In genomic region chr2:241701405-241702154, GRCh38 we compare ENCODE assay signal across 1 cellular context.
A peak's percentile ranks its signal among the peaks of the same experiment; 100 is the strongest.
TF ChIP-seq lines count a peak whose summit lies in the region.

TSS of gene ING5 (plus strand) at chr2:241702039. CDS start at chr2:241702066, 27 bp downstream.

TF ChIP-seq in HepG2, 621 proteins besides CTCF, POLR2A, EP300 and RAD21 (continued from another document and continues in another):
- TF ChIP-seq, protein P1, sequence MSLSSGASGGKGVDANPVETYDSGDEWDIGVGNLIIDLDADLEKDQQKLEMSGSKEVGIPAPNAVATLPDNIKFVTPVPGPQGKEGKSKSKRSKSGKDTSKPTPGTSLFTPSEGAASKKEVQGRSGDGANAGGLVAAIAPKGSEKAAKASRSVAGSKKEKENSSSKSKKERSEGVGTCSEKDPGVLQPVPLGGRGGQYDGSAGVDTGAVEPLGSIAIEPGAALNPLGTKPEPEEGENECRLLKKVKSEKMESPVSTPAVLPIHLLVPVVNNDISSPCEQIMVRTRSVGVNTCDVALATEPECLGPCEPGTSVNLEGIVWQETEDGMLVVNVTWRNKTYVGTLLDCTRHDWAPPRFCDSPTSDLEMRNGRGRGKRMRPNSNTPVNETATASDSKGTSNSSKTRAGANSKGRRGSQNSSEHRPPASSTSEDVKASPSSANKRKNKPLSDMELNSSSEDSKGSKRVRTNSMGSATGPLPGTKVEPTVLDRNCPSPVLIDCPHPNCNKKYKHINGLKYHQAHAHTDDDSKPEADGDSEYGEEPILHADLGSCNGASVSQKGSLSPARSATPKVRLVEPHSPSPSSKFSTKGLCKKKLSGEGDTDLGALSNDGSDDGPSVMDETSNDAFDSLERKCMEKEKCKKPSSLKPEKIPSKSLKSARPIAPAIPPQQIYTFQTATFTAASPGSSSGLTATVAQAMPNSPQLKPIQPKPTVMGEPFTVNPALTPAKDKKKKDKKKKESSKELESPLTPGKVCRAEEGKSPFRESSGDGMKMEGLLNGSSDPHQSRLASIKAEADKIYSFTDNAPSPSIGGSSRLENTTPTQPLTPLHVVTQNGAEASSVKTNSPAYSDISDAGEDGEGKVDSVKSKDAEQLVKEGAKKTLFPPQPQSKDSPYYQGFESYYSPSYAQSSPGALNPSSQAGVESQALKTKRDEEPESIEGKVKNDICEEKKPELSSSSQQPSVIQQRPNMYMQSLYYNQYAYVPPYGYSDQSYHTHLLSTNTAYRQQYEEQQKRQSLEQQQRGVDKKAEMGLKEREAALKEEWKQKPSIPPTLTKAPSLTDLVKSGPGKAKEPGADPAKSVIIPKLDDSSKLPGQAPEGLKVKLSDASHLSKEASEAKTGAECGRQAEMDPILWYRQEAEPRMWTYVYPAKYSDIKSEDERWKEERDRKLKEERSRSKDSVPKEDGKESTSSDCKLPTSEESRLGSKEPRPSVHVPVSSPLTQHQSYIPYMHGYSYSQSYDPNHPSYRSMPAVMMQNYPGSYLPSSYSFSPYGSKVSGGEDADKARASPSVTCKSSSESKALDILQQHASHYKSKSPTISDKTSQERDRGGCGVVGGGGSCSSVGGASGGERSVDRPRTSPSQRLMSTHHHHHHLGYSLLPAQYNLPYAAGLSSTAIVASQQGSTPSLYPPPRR (CRISPR knock-in tag; IDR thresholded peaks at IDR 0.05; ENCODE audit: borderline replicate concordance), result no peak
- TF ChIP-seq RCOR2 (CRISPR knock-in tag; IDR thresholded peaks at IDR 0.05), result no peak
- TF ChIP-seq ZNF672 (CRISPR knock-in tag; IDR thresholded peaks at IDR 0.05), result no peak
- TF ChIP-seq ZNF207 (IDR thresholded peaks at IDR 0.05; ENCODE audit: borderline replicate concordance), result no peak
- TF ChIP-seq ZNF10 (CRISPR knock-in tag; IDR thresholded peaks at IDR 0.05; ENCODE audit: borderline replicate concordance, low read depth), result no peak
- TF ChIP-seq MZF1 (CRISPR knock-in tag; IDR thresholded peaks at IDR 0.05; ENCODE audit: borderline replicate concordance), result no peak
- TF ChIP-seq ZNF646 (CRISPR knock-in tag; IDR thresholded peaks at IDR 0.05), result no peak
- TF ChIP-seq ZNF143 (CRISPR knock-in tag; IDR thresholded peaks at IDR 0.05), result peak; percentile 40
- TF ChIP-seq PRMT3 (CRISPR knock-in tag; IDR thresholded peaks at IDR 0.05; ENCODE audit: borderline replicate concordance, low read depth), result no peak; the same call in 1 of the 2 replicates
- TF ChIP-seq SIN3A (IDR thresholded peaks at IDR 0.05; ENCODE audit: borderline replicate concordance, low read depth, low read length), result peak; percentile 46; the same call in 1 of the 2 replicates
- TF ChIP-seq ZNF589 (CRISPR knock-in tag; conservative IDR thresholded peaks at IDR 0.05), result no peak
- peak; percentile 83; the same call in 1 of the 2 replicates for TF ChIP-seq ZNF556 (CRISPR knock-in tag; IDR thresholded peaks at IDR 0.05; ENCODE audit: borderline replicate concordance)
- TF ChIP-seq ZNF563 (CRISPR knock-in tag; IDR thresholded peaks at IDR 0.05), result peak; percentile 96
- TF ChIP-seq HNRNPK (IDR thresholded peaks at IDR 0.05; ENCODE audit: low read depth, low read length, poor library complexity, severe bottlenecking), result peak; percentile 71
- TF ChIP-seq ELK4 (CRISPR knock-in tag; IDR thresholded peaks at IDR 0.05; ENCODE audit: borderline replicate concordance), result peak; percentile 77; the same call in 1 of the 2 replicates
- TF ChIP-seq PLSCR1 (CRISPR knock-in tag; IDR thresholded peaks at IDR 0.05; ENCODE audit: borderline replicate concordance), result no peak
- TF ChIP-seq, protein P2, sequence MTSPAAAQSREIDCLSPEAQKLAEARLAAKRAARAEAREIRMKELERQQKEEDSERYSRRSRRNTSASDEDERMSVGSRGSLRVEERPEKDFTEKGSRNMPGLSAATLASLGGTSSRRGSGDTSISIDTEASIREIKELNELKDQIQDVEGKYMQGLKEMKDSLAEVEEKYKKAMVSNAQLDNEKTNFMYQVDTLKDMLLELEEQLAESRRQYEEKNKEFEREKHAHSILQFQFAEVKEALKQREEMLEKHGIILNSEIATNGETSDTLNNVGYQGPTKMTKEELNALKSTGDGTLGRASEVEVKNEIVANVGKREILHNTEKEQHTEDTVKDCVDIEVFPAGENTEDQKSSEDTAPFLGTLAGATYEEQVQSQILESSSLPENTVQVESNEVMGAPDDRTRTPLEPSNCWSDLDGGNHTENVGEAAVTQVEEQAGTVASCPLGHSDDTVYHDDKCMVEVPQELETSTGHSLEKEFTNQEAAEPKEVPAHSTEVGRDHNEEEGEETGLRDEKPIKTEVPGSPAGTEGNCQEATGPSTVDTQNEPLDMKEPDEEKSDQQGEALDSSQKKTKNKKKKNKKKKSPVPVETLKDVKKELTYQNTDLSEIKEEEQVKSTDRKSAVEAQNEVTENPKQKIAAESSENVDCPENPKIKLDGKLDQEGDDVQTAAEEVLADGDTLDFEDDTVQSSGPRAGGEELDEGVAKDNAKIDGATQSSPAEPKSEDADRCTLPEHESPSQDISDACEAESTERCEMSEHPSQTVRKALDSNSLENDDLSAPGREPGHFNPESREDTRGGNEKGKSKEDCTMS (CRISPR knock-in tag; conservative IDR thresholded peaks at IDR 0.05), result no peak
- TF ChIP-seq SP4 (CRISPR knock-in tag; IDR thresholded peaks at IDR 0.05), result peak; percentile 84
- TF ChIP-seq TOE1 (CRISPR knock-in tag; IDR thresholded peaks at IDR 0.05), result 0 out of 2 replicates have a peak, but pooled peaks have one; percentile 87
- no peak for TF ChIP-seq REXO4 (CRISPR knock-in tag; IDR thresholded peaks at IDR 0.05; ENCODE audit: borderline replicate concordance)
- no peak; the same call in 1 of the 2 replicates for TF ChIP-seq ELF1 (CRISPR knock-in tag; IDR thresholded peaks at IDR 0.05)
- peak; percentile 63; the same call in 1 of the 2 replicates for TF ChIP-seq EEA1 (CRISPR knock-in tag; IDR thresholded peaks at IDR 0.05; ENCODE audit: borderline replicate concordance)
- peak; percentile 93 for TF ChIP-seq BCL3 (CRISPR knock-in tag; IDR thresholded peaks at IDR 0.05)
- TF ChIP-seq MEF2D (CRISPR knock-in tag; IDR thresholded peaks at IDR 0.05), result no peak
- no peak; the same call in 1 of the 2 replicates for TF ChIP-seq FIP1L1 (IDR thresholded peaks at IDR 0.05; ENCODE audit: borderline replicate concordance, insufficient read depth, low read depth, low read length)
- no peak for TF ChIP-seq FOXM1 (CRISPR knock-in tag; IDR thresholded peaks at IDR 0.05)
- peak; percentile 45; the same call in 1 of the 2 replicates for TF ChIP-seq ZNF614 (CRISPR knock-in tag; IDR thresholded peaks at IDR 0.05; ENCODE audit: borderline replicate concordance)
- TF ChIP-seq MXI1 (IDR thresholded peaks at IDR 0.05; ENCODE audit: borderline replicate concordance, low read depth, low read length), result peak; percentile 85; the same call in 2 of the 3 replicates
- TF ChIP-seq ASH2L (IDR thresholded peaks at IDR 0.05; ENCODE audit: insufficient read length, low read depth, low read length), result peak; percentile 63
- TF ChIP-seq SP5 (CRISPR knock-in tag; IDR thresholded peaks at IDR 0.05; ENCODE audit: borderline replicate concordance, low read depth), result peak; percentile 90
- no peak for TF ChIP-seq JUND (CRISPR knock-in tag; IDR thresholded peaks at IDR 0.05)
- no peak for TF ChIP-seq ZNF619 (CRISPR knock-in tag; IDR thresholded peaks at IDR 0.05)
- TF ChIP-seq HHEX (CRISPR knock-in tag; IDR thresholded peaks at IDR 0.05), result no peak
- peak; percentile 22; the same call in 1 of the 2 replicates for TF ChIP-seq ZNF629 (CRISPR knock-in tag; conservative IDR thresholded peaks at IDR 0.05)
- TF ChIP-seq, protein P3, sequence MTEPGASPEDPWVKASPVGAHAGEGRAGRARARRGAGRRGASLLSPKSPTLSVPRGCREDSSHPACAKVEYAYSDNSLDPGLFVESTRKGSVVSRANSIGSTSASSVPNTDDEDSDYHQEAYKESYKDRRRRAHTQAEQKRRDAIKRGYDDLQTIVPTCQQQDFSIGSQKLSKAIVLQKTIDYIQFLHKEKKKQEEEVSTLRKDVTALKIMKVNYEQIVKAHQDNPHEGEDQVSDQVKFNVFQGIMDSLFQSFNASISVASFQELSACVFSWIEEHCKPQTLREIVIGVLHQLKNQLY (CRISPR knock-in tag; IDR thresholded peaks at IDR 0.05), result 0 out of 2 replicates have a peak, but pooled peaks have one; percentile 16
- no peak for TF ChIP-seq ATF5 (CRISPR knock-in tag; IDR thresholded peaks at IDR 0.05; ENCODE audit: low read depth)
- TF ChIP-seq BRCA1 (CRISPR knock-in tag; IDR thresholded peaks at IDR 0.05), result peak; percentile 31; the same call in 1 of the 2 replicates
- no peak; the same call in 1 of the 2 replicates for TF ChIP-seq GPN1 (CRISPR knock-in tag; IDR thresholded peaks at IDR 0.05; ENCODE audit: borderline replicate concordance)
- TF ChIP-seq THRA (CRISPR knock-in tag; IDR thresholded peaks at IDR 0.05; ENCODE audit: borderline replicate concordance), result no peak; the same call in 1 of the 2 replicates
- peak; percentile 37; the same call in 1 of the 2 replicates for TF ChIP-seq FOXO1 (CRISPR knock-in tag; IDR thresholded peaks at IDR 0.05)
